Comparison of ENCODE assay signal across 1 cellular context in the genomic region with DNA sequence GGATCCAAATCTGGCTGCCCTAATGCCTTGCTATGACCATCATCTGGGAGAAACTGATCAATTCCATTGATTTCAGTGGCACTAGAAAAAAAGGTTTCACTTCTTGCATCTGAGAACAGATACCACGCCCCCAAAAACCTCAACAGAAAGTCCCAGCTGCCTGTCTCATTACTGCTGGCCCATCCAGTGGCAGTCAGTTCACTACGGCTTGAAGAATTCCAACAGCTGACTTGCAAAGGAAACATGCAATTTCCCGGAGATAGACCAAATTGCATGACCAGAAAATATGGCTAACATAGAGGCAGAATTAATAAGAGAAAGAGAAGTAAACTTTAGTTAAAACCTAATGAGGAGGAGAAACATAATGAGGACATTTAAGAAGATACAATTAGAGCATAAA.
A peak's percentile ranks its signal among the peaks of the same experiment; 100 is the strongest.
TF ChIP-seq lines count a peak whose summit lies in the region.

No MANE protein-coding gene starts in this region.

TF ChIP-seq in GM12878, 131 proteins besides CTCF, POLR2A, EP300 and RAD21 (continued from another document and continues in another):
- TF ChIP-seq, protein P1, sequence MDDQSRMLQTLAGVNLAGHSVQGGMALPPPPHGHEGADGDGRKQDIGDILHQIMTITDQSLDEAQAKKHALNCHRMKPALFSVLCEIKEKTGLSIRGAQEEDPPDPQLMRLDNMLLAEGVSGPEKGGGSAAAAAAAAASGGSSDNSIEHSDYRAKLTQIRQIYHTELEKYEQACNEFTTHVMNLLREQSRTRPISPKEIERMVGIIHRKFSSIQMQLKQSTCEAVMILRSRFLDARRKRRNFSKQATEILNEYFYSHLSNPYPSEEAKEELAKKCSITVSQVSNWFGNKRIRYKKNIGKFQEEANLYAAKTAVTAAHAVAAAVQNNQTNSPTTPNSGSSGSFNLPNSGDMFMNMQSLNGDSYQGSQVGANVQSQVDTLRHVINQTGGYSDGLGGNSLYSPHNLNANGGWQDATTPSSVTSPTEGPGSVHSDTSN (IDR thresholded peaks at IDR 0.05; ENCODE audit: insufficient replicate concordance, low read depth, low read length): peak; percentile 29
- TF ChIP-seq HDGF (IDR thresholded peaks at IDR 0.05) (no peak), CREM (IDR thresholded peaks at IDR 0.05; ENCODE audit: low read depth) (peak; percentile 44; the same call in 1 of the 2 replicates), IRF4 (IDR thresholded peaks at IDR 0.05; ENCODE audit: low read depth, low read length) (0 out of 2 replicates have a peak, but pooled peaks have one; percentile 26), RUNX3 (IDR thresholded peaks at IDR 0.05; ENCODE audit: low read length) (peak; percentile 93), ATF7 (IDR thresholded peaks at IDR 0.05; ENCODE audit: low read depth) (0 out of 2 replicates have a peak, but pooled peaks have one; percentile 32), TCF3 (IDR thresholded peaks at IDR 0.05; ENCODE audit: borderline replicate concordance, insufficient read depth, low read depth, low read length) (peak; percentile 59; the same call in 1 of the 2 replicates), NFIC (IDR thresholded peaks at IDR 0.05; ENCODE audit: low read depth, low read length) (peak; percentile 78), CHD4 (IDR thresholded peaks at IDR 0.05) (no peak), RFX5 (IDR thresholded peaks at IDR 0.05; ENCODE audit: low read depth, low read length) (no peak), MEF2B (IDR thresholded peaks at IDR 0.05; ENCODE audit: partially characterized antibody, poor library complexity, severe bottlenecking) (peak; percentile 29), NRF1 (conservative IDR thresholded peaks at IDR 0.05; ENCODE audit: low read depth, low read length) (no peak), ZNF384 (IDR thresholded peaks at IDR 0.05; ENCODE audit: borderline replicate concordance, low read depth, low read length) (peak; percentile 80; the same call in 1 of the 2 replicates), IKZF2 (IDR thresholded peaks at IDR 0.05) (peak; percentile 95 to 97), BRCA1 (IDR thresholded peaks at IDR 0.05; ENCODE audit: low read depth, low read length) (no peak), SIX5 (IDR thresholded peaks at IDR 0.05; ENCODE audit: low read depth, low read length, severe bottlenecking) (no peak), MTA2 (IDR thresholded peaks at IDR 0.05; ENCODE audit: low read depth) (peak; percentile 93), MTA3 (IDR thresholded peaks at IDR 0.05; ENCODE audit: borderline replicate concordance, low read length) (0 out of 2 replicates have a peak, but pooled peaks have one; percentile 34), DPF2 (IDR thresholded peaks at IDR 0.05) (peak; percentile 95), SPI1 (IDR thresholded peaks at IDR 0.05; ENCODE audit: borderline replicate concordance, insufficient read depth, low read depth, low read length) (peak; percentile 76), ZNF207 (IDR thresholded peaks at IDR 0.05; ENCODE audit: borderline replicate concordance) (no peak), CBFB (IDR thresholded peaks at IDR 0.05; ENCODE audit: low read depth) (peak; percentile 52; the same call in 1 of the 2 replicates), MXI1 (IDR thresholded peaks at IDR 0.05; ENCODE audit: low read depth, low read length) (no peak), EED (IDR thresholded peaks at IDR 0.05; ENCODE audit: low read depth) (peak; percentile 89), GATAD2B (conservative IDR thresholded peaks at IDR 0.05; ENCODE audit: low read depth) (peak; percentile 87), NR2F1 (conservative IDR thresholded peaks at IDR 0.05) (0 out of 2 replicates have a peak, but pooled peaks have one; percentile 23), TCF12 (IDR thresholded peaks at IDR 0.05; ENCODE audit: low read depth, low read length) (peak; percentile 84; the same call in 1 of the 2 replicates), STAT3 (IDR thresholded peaks at IDR 0.05; ENCODE audit: low read depth, low read length) (0 out of 2 replicates have a peak, but pooled peaks have one; percentile 50), PAX5 (IDR thresholded peaks at IDR 0.05; ENCODE audit: borderline replicate concordance, low read depth, low read length) (0 out of 2 replicates have a peak, but pooled peaks have one; percentile 53), POU2F2 (IDR thresholded peaks at IDR 0.05; ENCODE audit: borderline replicate concordance, low read depth, low read length) (no peak)
- TF ChIP-seq, protein P2, sequence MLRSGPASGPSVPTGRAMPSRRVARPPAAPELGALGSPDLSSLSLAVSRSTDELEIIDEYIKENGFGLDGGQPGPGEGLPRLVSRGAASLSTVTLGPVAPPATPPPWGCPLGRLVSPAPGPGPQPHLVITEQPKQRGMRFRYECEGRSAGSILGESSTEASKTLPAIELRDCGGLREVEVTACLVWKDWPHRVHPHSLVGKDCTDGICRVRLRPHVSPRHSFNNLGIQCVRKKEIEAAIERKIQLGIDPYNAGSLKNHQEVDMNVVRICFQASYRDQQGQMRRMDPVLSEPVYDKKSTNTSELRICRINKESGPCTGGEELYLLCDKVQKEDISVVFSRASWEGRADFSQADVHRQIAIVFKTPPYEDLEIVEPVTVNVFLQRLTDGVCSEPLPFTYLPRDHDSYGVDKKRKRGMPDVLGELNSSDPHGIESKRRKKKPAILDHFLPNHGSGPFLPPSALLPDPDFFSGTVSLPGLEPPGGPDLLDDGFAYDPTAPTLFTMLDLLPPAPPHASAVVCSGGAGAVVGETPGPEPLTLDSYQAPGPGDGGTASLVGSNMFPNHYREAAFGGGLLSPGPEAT (IDR thresholded peaks at IDR 0.05; ENCODE audit: low read depth): peak; percentile 98
- TF ChIP-seq, protein P3, sequence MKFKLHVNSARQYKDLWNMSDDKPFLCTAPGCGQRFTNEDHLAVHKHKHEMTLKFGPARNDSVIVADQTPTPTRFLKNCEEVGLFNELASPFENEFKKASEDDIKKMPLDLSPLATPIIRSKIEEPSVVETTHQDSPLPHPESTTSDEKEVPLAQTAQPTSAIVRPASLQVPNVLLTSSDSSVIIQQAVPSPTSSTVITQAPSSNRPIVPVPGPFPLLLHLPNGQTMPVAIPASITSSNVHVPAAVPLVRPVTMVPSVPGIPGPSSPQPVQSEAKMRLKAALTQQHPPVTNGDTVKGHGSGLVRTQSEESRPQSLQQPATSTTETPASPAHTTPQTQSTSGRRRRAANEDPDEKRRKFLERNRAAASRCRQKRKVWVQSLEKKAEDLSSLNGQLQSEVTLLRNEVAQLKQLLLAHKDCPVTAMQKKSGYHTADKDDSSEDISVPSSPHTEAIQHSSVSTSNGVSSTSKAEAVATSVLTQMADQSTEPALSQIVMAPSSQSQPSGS (IDR thresholded peaks at IDR 0.05; ENCODE audit: low read length): peak; percentile 54
- TF ChIP-seq, protein P4, sequence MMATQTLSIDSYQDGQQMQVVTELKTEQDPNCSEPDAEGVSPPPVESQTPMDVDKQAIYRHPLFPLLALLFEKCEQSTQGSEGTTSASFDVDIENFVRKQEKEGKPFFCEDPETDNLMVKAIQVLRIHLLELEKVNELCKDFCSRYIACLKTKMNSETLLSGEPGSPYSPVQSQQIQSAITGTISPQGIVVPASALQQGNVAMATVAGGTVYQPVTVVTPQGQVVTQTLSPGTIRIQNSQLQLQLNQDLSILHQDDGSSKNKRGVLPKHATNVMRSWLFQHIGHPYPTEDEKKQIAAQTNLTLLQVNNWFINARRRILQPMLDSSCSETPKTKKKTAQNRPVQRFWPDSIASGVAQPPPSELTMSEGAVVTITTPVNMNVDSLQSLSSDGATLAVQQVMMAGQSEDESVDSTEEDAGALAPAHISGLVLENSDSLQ (IDR thresholded peaks at IDR 0.05): peak; percentile 79
- TF ChIP-seq, protein P5, sequence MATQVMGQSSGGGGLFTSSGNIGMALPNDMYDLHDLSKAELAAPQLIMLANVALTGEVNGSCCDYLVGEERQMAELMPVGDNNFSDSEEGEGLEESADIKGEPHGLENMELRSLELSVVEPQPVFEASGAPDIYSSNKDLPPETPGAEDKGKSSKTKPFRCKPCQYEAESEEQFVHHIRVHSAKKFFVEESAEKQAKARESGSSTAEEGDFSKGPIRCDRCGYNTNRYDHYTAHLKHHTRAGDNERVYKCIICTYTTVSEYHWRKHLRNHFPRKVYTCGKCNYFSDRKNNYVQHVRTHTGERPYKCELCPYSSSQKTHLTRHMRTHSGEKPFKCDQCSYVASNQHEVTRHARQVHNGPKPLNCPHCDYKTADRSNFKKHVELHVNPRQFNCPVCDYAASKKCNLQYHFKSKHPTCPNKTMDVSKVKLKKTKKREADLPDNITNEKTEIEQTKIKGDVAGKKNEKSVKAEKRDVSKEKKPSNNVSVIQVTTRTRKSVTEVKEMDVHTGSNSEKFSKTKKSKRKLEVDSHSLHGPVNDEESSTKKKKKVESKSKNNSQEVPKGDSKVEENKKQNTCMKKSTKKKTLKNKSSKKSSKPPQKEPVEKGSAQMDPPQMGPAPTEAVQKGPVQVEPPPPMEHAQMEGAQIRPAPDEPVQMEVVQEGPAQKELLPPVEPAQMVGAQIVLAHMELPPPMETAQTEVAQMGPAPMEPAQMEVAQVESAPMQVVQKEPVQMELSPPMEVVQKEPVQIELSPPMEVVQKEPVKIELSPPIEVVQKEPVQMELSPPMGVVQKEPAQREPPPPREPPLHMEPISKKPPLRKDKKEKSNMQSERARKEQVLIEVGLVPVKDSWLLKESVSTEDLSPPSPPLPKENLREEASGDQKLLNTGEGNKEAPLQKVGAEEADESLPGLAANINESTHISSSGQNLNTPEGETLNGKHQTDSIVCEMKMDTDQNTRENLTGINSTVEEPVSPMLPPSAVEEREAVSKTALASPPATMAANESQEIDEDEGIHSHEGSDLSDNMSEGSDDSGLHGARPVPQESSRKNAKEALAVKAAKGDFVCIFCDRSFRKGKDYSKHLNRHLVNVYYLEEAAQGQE (IDR thresholded peaks at IDR 0.05; ENCODE audit: low read depth, low read length): no peak
- TF ChIP-seq, protein P6, sequence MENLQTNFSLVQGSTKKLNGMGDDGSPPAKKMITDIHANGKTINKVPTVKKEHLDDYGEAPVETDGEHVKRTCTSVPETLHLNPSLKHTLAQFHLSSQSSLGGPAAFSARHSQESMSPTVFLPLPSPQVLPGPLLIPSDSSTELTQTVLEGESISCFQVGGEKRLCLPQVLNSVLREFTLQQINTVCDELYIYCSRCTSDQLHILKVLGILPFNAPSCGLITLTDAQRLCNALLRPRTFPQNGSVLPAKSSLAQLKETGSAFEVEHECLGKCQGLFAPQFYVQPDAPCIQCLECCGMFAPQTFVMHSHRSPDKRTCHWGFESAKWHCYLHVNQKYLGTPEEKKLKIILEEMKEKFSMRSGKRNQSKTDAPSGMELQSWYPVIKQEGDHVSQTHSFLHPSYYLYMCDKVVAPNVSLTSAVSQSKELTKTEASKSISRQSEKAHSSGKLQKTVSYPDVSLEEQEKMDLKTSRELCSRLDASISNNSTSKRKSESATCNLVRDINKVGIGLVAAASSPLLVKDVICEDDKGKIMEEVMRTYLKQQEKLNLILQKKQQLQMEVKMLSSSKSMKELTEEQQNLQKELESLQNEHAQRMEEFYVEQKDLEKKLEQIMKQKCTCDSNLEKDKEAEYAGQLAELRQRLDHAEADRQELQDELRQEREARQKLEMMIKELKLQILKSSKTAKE (IDR thresholded peaks at IDR 0.05; ENCODE audit: low read depth, poor library complexity, severe bottlenecking): peak; percentile 32
- TF ChIP-seq, protein P7, sequence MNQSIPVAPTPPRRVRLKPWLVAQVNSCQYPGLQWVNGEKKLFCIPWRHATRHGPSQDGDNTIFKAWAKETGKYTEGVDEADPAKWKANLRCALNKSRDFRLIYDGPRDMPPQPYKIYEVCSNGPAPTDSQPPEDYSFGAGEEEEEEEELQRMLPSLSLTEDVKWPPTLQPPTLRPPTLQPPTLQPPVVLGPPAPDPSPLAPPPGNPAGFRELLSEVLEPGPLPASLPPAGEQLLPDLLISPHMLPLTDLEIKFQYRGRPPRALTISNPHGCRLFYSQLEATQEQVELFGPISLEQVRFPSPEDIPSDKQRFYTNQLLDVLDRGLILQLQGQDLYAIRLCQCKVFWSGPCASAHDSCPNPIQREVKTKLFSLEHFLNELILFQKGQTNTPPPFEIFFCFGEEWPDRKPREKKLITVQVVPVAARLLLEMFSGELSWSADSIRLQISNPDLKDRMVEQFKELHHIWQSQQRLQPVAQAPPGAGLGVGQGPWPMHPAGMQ (IDR thresholded peaks at IDR 0.05; ENCODE audit: borderline replicate concordance): no peak
- TF ChIP-seq, protein P8, sequence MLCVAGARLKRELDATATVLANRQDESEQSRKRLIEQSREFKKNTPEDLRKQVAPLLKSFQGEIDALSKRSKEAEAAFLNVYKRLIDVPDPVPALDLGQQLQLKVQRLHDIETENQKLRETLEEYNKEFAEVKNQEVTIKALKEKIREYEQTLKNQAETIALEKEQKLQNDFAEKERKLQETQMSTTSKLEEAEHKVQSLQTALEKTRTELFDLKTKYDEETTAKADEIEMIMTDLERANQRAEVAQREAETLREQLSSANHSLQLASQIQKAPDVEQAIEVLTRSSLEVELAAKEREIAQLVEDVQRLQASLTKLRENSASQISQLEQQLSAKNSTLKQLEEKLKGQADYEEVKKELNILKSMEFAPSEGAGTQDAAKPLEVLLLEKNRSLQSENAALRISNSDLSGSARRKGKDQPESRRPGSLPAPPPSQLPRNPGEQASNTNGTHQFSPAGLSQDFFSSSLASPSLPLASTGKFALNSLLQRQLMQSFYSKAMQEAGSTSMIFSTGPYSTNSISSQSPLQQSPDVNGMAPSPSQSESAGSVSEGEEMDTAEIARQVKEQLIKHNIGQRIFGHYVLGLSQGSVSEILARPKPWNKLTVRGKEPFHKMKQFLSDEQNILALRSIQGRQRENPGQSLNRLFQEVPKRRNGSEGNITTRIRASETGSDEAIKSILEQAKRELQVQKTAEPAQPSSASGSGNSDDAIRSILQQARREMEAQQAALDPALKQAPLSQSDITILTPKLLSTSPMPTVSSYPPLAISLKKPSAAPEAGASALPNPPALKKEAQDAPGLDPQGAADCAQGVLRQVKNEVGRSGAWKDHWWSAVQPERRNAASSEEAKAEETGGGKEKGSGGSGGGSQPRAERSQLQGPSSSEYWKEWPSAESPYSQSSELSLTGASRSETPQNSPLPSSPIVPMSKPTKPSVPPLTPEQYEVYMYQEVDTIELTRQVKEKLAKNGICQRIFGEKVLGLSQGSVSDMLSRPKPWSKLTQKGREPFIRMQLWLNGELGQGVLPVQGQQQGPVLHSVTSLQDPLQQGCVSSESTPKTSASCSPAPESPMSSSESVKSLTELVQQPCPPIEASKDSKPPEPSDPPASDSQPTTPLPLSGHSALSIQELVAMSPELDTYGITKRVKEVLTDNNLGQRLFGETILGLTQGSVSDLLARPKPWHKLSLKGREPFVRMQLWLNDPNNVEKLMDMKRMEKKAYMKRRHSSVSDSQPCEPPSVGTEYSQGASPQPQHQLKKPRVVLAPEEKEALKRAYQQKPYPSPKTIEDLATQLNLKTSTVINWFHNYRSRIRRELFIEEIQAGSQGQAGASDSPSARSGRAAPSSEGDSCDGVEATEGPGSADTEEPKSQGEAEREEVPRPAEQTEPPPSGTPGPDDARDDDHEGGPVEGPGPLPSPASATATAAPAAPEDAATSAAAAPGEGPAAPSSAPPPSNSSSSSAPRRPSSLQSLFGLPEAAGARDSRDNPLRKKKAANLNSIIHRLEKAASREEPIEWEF (IDR thresholded peaks at IDR 0.05; ENCODE audit: insufficient replicate concordance, low read depth, low read length): peak; percentile 100
- TF ChIP-seq, protein P9, sequence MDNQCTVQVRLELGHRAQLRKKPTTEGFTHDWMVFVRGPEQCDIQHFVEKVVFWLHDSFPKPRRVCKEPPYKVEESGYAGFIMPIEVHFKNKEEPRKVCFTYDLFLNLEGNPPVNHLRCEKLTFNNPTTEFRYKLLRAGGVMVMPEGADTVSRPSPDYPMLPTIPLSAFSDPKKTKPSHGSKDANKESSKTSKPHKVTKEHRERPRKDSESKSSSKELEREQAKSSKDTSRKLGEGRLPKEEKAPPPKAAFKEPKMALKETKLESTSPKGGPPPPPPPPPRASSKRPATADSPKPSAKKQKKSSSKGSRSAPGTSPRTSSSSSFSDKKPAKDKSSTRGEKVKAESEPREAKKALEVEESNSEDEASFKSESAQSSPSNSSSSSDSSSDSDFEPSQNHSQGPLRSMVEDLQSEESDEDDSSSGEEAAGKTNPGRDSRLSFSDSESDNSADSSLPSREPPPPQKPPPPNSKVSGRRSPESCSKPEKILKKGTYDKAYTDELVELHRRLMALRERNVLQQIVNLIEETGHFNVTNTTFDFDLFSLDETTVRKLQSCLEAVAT (IDR thresholded peaks at IDR 0.05): 0 out of 2 replicates have a peak, but pooled peaks have one; percentile 36
